13 cellular contexts compared by ENCODE assay signal in the genomic region with DNA sequence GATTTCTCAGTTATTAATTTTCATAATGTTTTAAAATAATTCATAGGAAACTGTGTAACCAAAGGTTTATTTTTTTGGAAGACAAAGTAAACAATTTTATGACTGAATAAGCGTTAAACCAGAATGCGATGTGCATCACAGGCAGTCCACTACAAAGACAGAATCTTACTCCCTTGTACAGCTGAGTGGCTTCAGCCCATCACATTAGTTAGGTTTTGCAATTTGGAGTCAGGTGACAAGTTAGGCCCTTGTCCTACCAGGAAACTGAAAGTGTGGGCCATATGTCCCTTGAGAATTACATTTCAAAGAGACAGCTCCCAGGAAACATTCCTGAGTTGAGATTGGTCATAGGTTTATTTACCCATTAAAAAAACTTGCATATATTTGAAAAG.
"Had no signal": no experiment of that assay in that cellular context is flagged by ENCODE, and none has a peak within 500 bp of the region (broad histone marks: within the 10 kb centered on the region; RNA-seq: fewer than 3 reads in every experiment).

No MANE protein-coding gene starts in this region.

- H3K27me3 ChIP-seq: esophagus squamous epithelium, thyroid gland had no signal

- H3K36me3 ChIP-seq: esophagus squamous epithelium, thyroid gland had no signal

- DNase-seq: activated B cell treated with CpG ODN at 0.5 μM for 24 hours; activated CD4-positive, alpha-beta T cell treated with anti-CD3 and anti-CD28 coated beads for 48 hours; activated CD8-positive, alpha-beta T cell treated with anti-CD3 and anti-CD28 coated beads for 36 hours; activated gamma-delta T cell; activated T-cell treated with anti-CD3 and anti-CD28 coated beads, Interleukin-2, amount 50 U/mL, for 72 hours; cortex of kidney; effector CD4-positive, alpha-beta T cell; esophagus squamous epithelium; stimulated activated CD4-positive, alpha-beta T cell treated with anti-CD3 and anti-CD28 coated beads, Interleukin-2, amount 100 ng/mL, for 48 hours; T-helper 2 cell had no signal

- H3K9me3 ChIP-seq: esophagus squamous epithelium, thyroid gland had no signal

- H3K4me1 ChIP-seq: thyroid gland had no signal

- H3K27ac ChIP-seq: esophagus squamous epithelium, thyroid gland had no signal

- ATAC-seq: activated CD8-positive, alpha-beta T cell treated with anti-CD3 and anti-CD28 coated beads for 36 hours; activated naive CD4-positive, alpha-beta T cell treated with anti-CD3 and anti-CD28 coated beads, Interleukin-2, amount 50 U/mL, for 72 hours; activated T-cell treated with anti-CD3 and anti-CD28 coated beads, Interleukin-2, amount 50 U/mL, for 72 hours; stimulated activated memory B cell treated with anti-CD40 and anti-IgM and Interleukin-4, amounts not matched to agents 10 μg/mL and 1 μg/mL and 100 μg/mL, for 72 hours had no signal

- H3K4me3 ChIP-seq: esophagus squamous epithelium, thyroid gland had no signal
